In genomic region chr7:87345962-87346371, GRCh38 we compare ENCODE assay signal across 8 cellular contexts. TPM values are rescaled to one million over a fixed set of nuclear protein-coding genes. Genes with fewer than 3 reads are reported as not detected.
DNase-seq lines count a peak whose midpoint lies in the region; ATAC-seq, FAIRE-seq and TF ChIP-seq lines count a peak whose summit lies in the region.

No MANE protein-coding gene starts in this region.

- in situ Hi-C loops in KBM-7 (cut with MboI; ENCODE audit: low pct_unique_long_range_greater_than_20kb, low sequenced_read_pairs) = no loop called here

- peaks cover 5% of the 10 kb centered on the region for H3K79me2 ChIP-seq in fibroblast of lung (ENCODE audit: control insufficient read depth, insufficient read depth, low read length)

- peak overlapping the region; percentile 95 for H3K4me3 Mint-ChIP-seq in CD8-positive, alpha-beta T cell
- peak overlapping the region; percentile 96 for H3K4me3 Mint-ChIP-seq in osteocyte (ENCODE audit: unreplicated experiment)

- peak; percentile 8 for ATAC-seq in CD8-positive, alpha-beta T cell

- no peaks in the 10 kb centered on the region for H4K20me1 ChIP-seq in fibroblast of lung (ENCODE audit: control insufficient read depth, extremely low read depth, insufficient read depth, low read length)

- peak; percentile 53 for FAIRE-seq in H54 (lab: Jason Lieb, UNC)

- H3K4me3 ChIP-seq in CD8-positive, alpha-beta T cell (ENCODE audit: low read depth, low read length) = peak overlapping the region; percentile 96
- H3K4me3 ChIP-seq in SJSA1 (peak overlapping the region; percentile 52), fibroblast of lung (replicated peaks in 1 of 4; ENCODE audit: control extremely low read depth in 1 of 4, insufficient read depth in 1 of 4, low read depth in 3 of 4, low read length in 4 of 4) (peak overlapping the region; percentile 50 to 86 (median 78))

- H3K9ac ChIP-seq in fibroblast of lung (ENCODE audit: insufficient read depth, low read length) = peak overlapping the region; percentile 16

- peak overlapping the region; percentile 85 for H3K4me2 ChIP-seq in fibroblast of lung (ENCODE audit: extremely low read depth, insufficient read depth, low read length)

- intact Hi-C loops in CD8-positive, alpha-beta T cell (cut with DNase I, micrococcal nuclease) = loop anchor here (1.0 to 10.0 kb wide), 13 partner anchors 27 to 873 kb away; partner anchors contain the start of genes DBF4 (in 2 of the 2), ELAPOR2 (in 2 of the 2), RUNDC3B (in 2 of the 2) and SLC25A40 (in 2 of the 2)

- no peaks in the 10 kb centered on the region for H3K9me3 ChIP-seq in CD8-positive, alpha-beta T cell (ENCODE audit: low read length)
- H3K9me3 ChIP-seq in SJSA1 (replicated peaks) (no peaks in the 10 kb centered on the region), fibroblast of lung (ENCODE audit: control insufficient read depth, insufficient read depth, low read depth, low read length) (no peaks in the 10 kb centered on the region)

- POLR2A ChIA-PET in CD8-positive, alpha-beta T cell (lab: Charles Lee) = interaction anchor here (0.8 to 1.8 kb wide), 10 partner anchors 9 to 194 kb away, joined by 3 to 6 read pairs (median 4); partner anchors contain the start of genes DMTF1 and TMEM243

- no peak for DNase-seq in CD8-positive, alpha-beta T cell
- DNase-seq in H54 (ENCODE audit: insufficient read length, low spot score) = no peak
- DNase-seq in SJSA1 (ENCODE audit: low read depth in 1 of 2, low spot score in 2 of 2) = no peak
- DNase-seq in fibroblast of lung (ENCODE audit: low read depth in 2 of 2) = peak in 1 of 2 donors; percentile 11
- DNase-seq in osteocyte (ENCODE audit: extremely low spot score, unreplicated experiment) = no peak
- no peak for DNase-seq in COR-L47 (lab: John Stamatoyannopoulos, UW)
- DNase-seq in NCI-H1694 (lab: John Stamatoyannopoulos, UW) = no peak
- DNase-seq in KBM-7 = no peak

- no peaks in the 10 kb centered on the region for H3K9me3 Mint-ChIP-seq in CD8-positive, alpha-beta T cell
- peaks cover 6% of the 10 kb centered on the region for H3K9me3 Mint-ChIP-seq in osteocyte (ENCODE audit: unreplicated experiment)

- no peaks in the 10 kb centered on the region for H3K27me3 Mint-ChIP-seq in CD8-positive, alpha-beta T cell (ENCODE audit: low read depth)
- H3K27me3 Mint-ChIP-seq in osteocyte (ENCODE audit: unreplicated experiment) = no peaks in the 10 kb centered on the region

- peak overlapping the region; percentile 37 for H2AFZ ChIP-seq in fibroblast of lung (ENCODE audit: low read length)

- peaks cover 50% of the 10 kb centered on the region for H3K4me1 Mint-ChIP-seq in CD8-positive, alpha-beta T cell (ENCODE audit: low read depth)
- H3K4me1 Mint-ChIP-seq in osteocyte (ENCODE audit: unreplicated experiment) = peaks cover 27% of the 10 kb centered on the region

- H3K36me3 Mint-ChIP-seq in CD8-positive, alpha-beta T cell = peaks cover 48% of the 10 kb centered on the region
- H3K36me3 Mint-ChIP-seq in osteocyte (ENCODE audit: unreplicated experiment) = peaks cover 23% of the 10 kb centered on the region

- no peaks in the 10 kb centered on the region for H3K27me3 ChIP-seq in CD8-positive, alpha-beta T cell (ENCODE audit: insufficient read depth, low read length)
- H3K27me3 ChIP-seq in SJSA1 (replicated peaks) (no peaks in the 10 kb centered on the region), fibroblast of lung (ENCODE audit: control insufficient read depth, insufficient read depth, low read length) (no peaks in the 10 kb centered on the region)

- peak overlapping the region; percentile 89 for H3K27ac ChIP-seq in CD8-positive, alpha-beta T cell (ENCODE audit: low read depth, low read length)
- H3K27ac ChIP-seq in SJSA1 (no peak overlapping the region), fibroblast of lung (ENCODE audit: insufficient read depth, low read length) (no peak overlapping the region)

- peaks cover 25% of the 10 kb centered on the region for H3K4me1 ChIP-seq in CD8-positive, alpha-beta T cell (ENCODE audit: insufficient read depth, low read length)
- H3K4me1 ChIP-seq in SJSA1 (replicated peaks) (peaks cover 28% of the 10 kb centered on the region), fibroblast of lung (ENCODE audit: control insufficient read depth, extremely low read depth, insufficient read depth, low read length) (peaks cover 6% of the 10 kb centered on the region)

- peaks cover 11% of the 10 kb centered on the region for H3K36me3 ChIP-seq in CD8-positive, alpha-beta T cell (ENCODE audit: insufficient read depth, low read length)
- H3K36me3 ChIP-seq in SJSA1 (peaks cover 20% of the 10 kb centered on the region), fibroblast of lung (ENCODE audit: control insufficient read depth, insufficient read depth, low read length) (peaks cover 3% of the 10 kb centered on the region)

- TF ChIP-seq CTCF in CD8-positive, alpha-beta T cell (IDR thresholded peaks at IDR 0.05) = no peak
- TF ChIP-seq CTCF in fibroblast of lung (conservative IDR thresholded peaks at IDR 0.05 in 1 of 2, IDR thresholded peaks at IDR 0.05 in 1 of 2; ENCODE audit: low read depth in 1 of 2, low read length in 2 of 2) (no peak), osteocyte (IDR thresholded peaks at IDR 0.05) (no peak)

- H3K27ac Mint-ChIP-seq in CD8-positive, alpha-beta T cell = peak overlapping the region; percentile 96
- peak overlapping the region; percentile 70 for H3K27ac Mint-ChIP-seq in osteocyte (ENCODE audit: unreplicated experiment)

- TF ChIP-seq POLR2A in H54 (IDR thresholded peaks at IDR 0.05; ENCODE audit: low read depth, low read length) = no peak

- CTCF ChIA-PET in CD8-positive, alpha-beta T cell (lab: Charles Lee) = interaction anchor here (1.1 to 1.3 kb wide), 2 partner anchors 66 to 71 kb away, joined by 3 read pairs; no protein-coding TSS in a partner anchor

RNA-seq across cellular contexts. Expression of gene CROT, which starts 0.5 kb away (rescaled TPM):
- total RNA-seq in CD8-positive, alpha-beta T cell = 1 to 10 TPM; 5.3 to 7.2 TPM
- 13.4 and 14.6 TPM in 2 replicates for total RNA-seq in SJSA1 (2014; rRNA removed; shearing (Covaris generic))
- 19.3 and 23.0 TPM in 2 replicates for total RNA-seq in fibroblast of lung
- 13.1 and 21.9 TPM in 2 replicates for polyA plus RNA-seq in fibroblast of lung
- 8.2 and 15.1 TPM in 2 replicates for polyA plus RNA-seq in fibroblast of lung (2012)
- polyA minus RNA-seq in fibroblast of lung (ENCODE audit: low replicate concordance) = 0.59 and 3.9 TPM in 2 replicates
- total RNA-seq in osteocyte = 11.0 and 12.7 TPM in 2 replicates
